In genomic region chr13:46639033-46639981, GRCh38 we compare ENCODE assay signal across 9 cellular contexts.
DNase-seq lines count a peak whose midpoint lies in the region; ATAC-seq and TF ChIP-seq lines count a peak whose summit lies in the region.
"Had no signal": no experiment of that assay in that cellular context is flagged by ENCODE, and none has a peak within 500 bp of the region (broad histone marks: within the 10 kb centered on the region; RNA-seq: fewer than 3 reads in every experiment).

No MANE protein-coding gene starts in this region.

- peaks cover 23% of the 10 kb centered on the region for H3K79me2 ChIP-seq in trophoblast cell (ENCODE audit: control insufficient read depth, insufficient read depth, low read length, poor library complexity)

- H3K4ac ChIP-seq in trophoblast cell (ENCODE audit: low read depth, low read length): peak overlapping the region; percentile 13

- H3K27me3 ChIP-seq in trophoblast cell (ENCODE audit: insufficient read depth, low read length) (no peaks in the 10 kb centered on the region), MG63 (no peaks in the 10 kb centered on the region)

- H3K27ac Mint-ChIP-seq in progenitor cell of endocrine pancreas: no peak overlapping the region

- ATAC-seq in GM18868 (IDR thresholded peaks at IDR 0.05; ENCODE audit: unreplicated experiment): peak; percentile 78
- ATAC-seq: HCT116 had no signal

- H3K18ac ChIP-seq in trophoblast cell (ENCODE audit: low read length): peak overlapping the region; percentile 60

- H3K4me1 Mint-ChIP-seq in progenitor cell of endocrine pancreas (ENCODE audit: low read depth): peaks cover 16% of the 10 kb centered on the region

- no peak for TF ChIP-seq CTCF in progenitor cell of endocrine pancreas (IDR thresholded peaks at IDR 0.05; ENCODE audit: unreplicated experiment)

- no peak overlapping the region for H3K9ac ChIP-seq in trophoblast cell (ENCODE audit: low read length)

- peaks cover 13% of the 10 kb centered on the region for H3K79me1 ChIP-seq in trophoblast cell (ENCODE audit: low read length)

- H3K27ac ChIP-seq in trophoblast cell (ENCODE audit: low read depth, low read length): no peak overlapping the region

- H3K4me3 ChIP-seq in trophoblast cell (ENCODE audit: low read depth, low read length): no peak overlapping the region
- no peak overlapping the region for H3K4me3 ChIP-seq in MG63

- H2AK5ac ChIP-seq in trophoblast cell (ENCODE audit: low read length): no peak overlapping the region

- no peaks in the 10 kb centered on the region for H3K36me3 Mint-ChIP-seq in progenitor cell of endocrine pancreas (ENCODE audit: insufficient read depth)

- no peak overlapping the region for H3K14ac ChIP-seq in trophoblast cell (ENCODE audit: low read length)

- H3K27me3 Mint-ChIP-seq in progenitor cell of endocrine pancreas: no peaks in the 10 kb centered on the region

- peaks cover 13 to 23% of the 10 kb centered on the region in 2 experiments for H3K4me1 ChIP-seq in trophoblast cell (ENCODE audit: control insufficient read depth in 1 of 2, insufficient read depth in 2 of 2, low read length in 2 of 2)

- H4K8ac ChIP-seq in trophoblast cell (ENCODE audit: low read depth, low read length): no peak overlapping the region

- peak; percentile 23 for DNase-seq in HCEC 1CT
- DNase-seq in NCI-H69 (lab: John Stamatoyannopoulos, UW): peak; percentile 53
- no peak for DNase-seq in trophoblast cell
- DNase-seq in stimulated activated CD4-positive, alpha-beta T cell treated with anti-CD3 and anti-CD28 coated beads, Interleukin-2, amount 100 ng/mL, for 24 hours: no peak
- no peak for DNase-seq in progenitor cell of endocrine pancreas (ENCODE audit: low spot score, unreplicated experiment)
- DNase-seq in RKO (ENCODE audit: low spot score): no peak
- no peak for DNase-seq in MG63

- H3K23ac ChIP-seq in trophoblast cell (ENCODE audit: low read length): no peak overlapping the region

- H2BK12ac ChIP-seq in trophoblast cell (ENCODE audit: low read length): no peak overlapping the region

- H3K36me3 ChIP-seq in trophoblast cell (ENCODE audit: control insufficient read depth in 1 of 2, insufficient read depth in 2 of 2, low read length in 2 of 2) (no peaks in the 10 kb centered on the region), MG63 (no peaks in the 10 kb centered on the region)

- peaks cover 3% of the 10 kb centered on the region for H3K9me3 Mint-ChIP-seq in progenitor cell of endocrine pancreas (ENCODE audit: low read depth)

- no peak overlapping the region for H4K91ac ChIP-seq in trophoblast cell (ENCODE audit: low read depth, low read length)

- no peak overlapping the region for H4K12ac ChIP-seq in trophoblast cell (ENCODE audit: low read depth, low read length)

- no peak overlapping the region for H3K4me3 Mint-ChIP-seq in progenitor cell of endocrine pancreas (ENCODE audit: low read depth)

- H2BK5ac ChIP-seq in trophoblast cell (ENCODE audit: low read depth, low read length, poor library complexity): no peak overlapping the region

- no CpG with 5 or more reads among the region's 5 CpGs for WGBS in trophoblast cell (ENCODE audit: extremely low coverage, insufficient coverage, insufficient read length)

- no peak overlapping the region for H2AFZ ChIP-seq in trophoblast cell (ENCODE audit: insufficient read depth, low read length, poor library complexity)

- no peak overlapping the region for H3K4me2 ChIP-seq in trophoblast cell (ENCODE audit: low read length)

- H2BK120ac ChIP-seq in trophoblast cell (ENCODE audit: insufficient read depth, low read length, poor library complexity): no peak overlapping the region

- H3K9me3 ChIP-seq in trophoblast cell (ENCODE audit: insufficient read depth, low read depth, low read length) (no peaks in the 10 kb centered on the region), MG63 (no peaks in the 10 kb centered on the region)

Comparison
In these comparisons a context has a peak if more than half of its experiments do, and no peak if none do; other contexts are left out.
1. DNase-seq: peak in HCEC 1CT (single experiment) and NCI-H69 (single experiment); none in trophoblast cell (0 of 2), stimulated activated CD4-positive, alpha-beta T cell treated with anti-CD3 and anti-CD28 coated beads, Interleukin-2, amount 100 ng/mL, for 24 hours (0 of 2), progenitor cell of endocrine pancreas (single experiment), RKO (single experiment) and MG63 (single experiment).